Comparison of ENCODE assay signal across 6 cellular contexts in the genomic region with DNA sequence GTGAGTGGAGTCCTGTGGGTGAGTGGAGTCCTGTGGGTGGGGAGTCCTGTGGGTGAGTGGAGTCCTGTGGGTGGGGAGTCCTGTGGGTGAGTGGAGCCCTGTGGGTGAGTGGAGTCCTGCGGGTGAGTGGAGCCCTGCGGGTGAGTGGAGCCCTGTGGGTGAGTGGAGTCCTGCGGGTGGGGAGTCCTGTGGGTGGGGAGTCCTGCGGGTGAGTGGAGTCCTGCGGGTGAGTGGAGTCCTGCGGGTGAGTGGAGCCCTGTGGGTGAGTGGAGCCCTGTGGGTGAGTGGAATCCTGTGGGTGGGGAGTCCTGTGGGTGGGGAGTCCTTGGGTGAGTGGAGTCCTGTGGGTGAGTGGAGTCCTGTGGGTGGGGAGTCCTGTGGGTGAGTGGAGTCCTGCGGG. TPM values are rescaled to one million over a fixed set of nuclear protein-coding genes. Genes with fewer than 3 reads are reported as not detected.
"Had no signal": no experiment of that assay in that cellular context is flagged by ENCODE, and none has a peak within 500 bp of the region (broad histone marks: within the 10 kb centered on the region; RNA-seq: fewer than 3 reads in every experiment).

No MANE protein-coding gene starts in this region.

RNA-seq across cellular contexts. Expression of gene CYP2W1, which starts 19.5 kb away (rescaled TPM):
- total RNA-seq: M059J, PC-9, Right ventricle myocardium inferior, RPMI7951, SJCRH30, SK-MEL-5 had no signal
